18 cellular contexts compared by ENCODE assay signal in the genomic region with DNA sequence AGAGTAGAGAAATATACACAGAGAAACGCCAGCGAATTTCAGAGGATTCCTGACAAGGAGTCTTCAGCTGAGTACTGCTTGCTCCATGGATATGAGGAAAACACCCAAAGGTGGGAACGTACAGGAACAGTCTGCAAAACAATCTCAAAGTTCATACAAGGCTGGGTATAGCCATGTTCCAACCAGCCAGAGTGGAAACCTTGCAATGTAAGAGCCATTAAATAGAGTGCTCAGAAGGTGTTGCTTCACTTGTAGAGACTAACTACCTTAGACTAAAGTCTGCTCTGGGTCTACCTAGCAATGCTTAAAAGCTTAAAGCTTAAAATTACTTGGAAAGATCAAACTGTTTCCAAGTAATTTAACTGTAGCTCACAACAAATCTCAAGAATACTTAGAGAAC. TPM values are rescaled to one million over a fixed set of nuclear protein-coding genes. Genes with fewer than 3 reads are reported as not detected.
DNase-seq lines count a peak whose midpoint lies in the region; ATAC-seq, FAIRE-seq and TF ChIP-seq lines count a peak whose summit lies in the region.
"Had no signal": no experiment of that assay in that cellular context is flagged by ENCODE, and none has a peak within 500 bp of the region (broad histone marks: within the 10 kb centered on the region; RNA-seq: fewer than 3 reads in every experiment).

No MANE protein-coding gene starts in this region.

- H4K91ac ChIP-seq in H9 (ENCODE audit: insufficient read length, low read depth, low read length) (no peak overlapping the region), H1 (replicated peaks; ENCODE audit: insufficient read length, low read length) (no peak overlapping the region)

- no peak for TF ChIP-seq CTCF in H9 (conservative IDR thresholded peaks at IDR 0.05)
- no peak for TF ChIP-seq CTCF in H1 (IDR thresholded peaks at IDR 0.05; ENCODE audit: control extremely low read depth in 1 of 3, insufficient read depth in 1 of 3, low read depth in 1 of 3, low read length in 3 of 3)

- no peaks in the 10 kb centered on the region; a peak in 1 of 8 replicates for H3K36me3 ChIP-seq in H1 (ENCODE audit: control insufficient read depth in 2 of 4, insufficient read depth in 4 of 4, low read length in 3 of 4)
- H3K36me3 ChIP-seq in SJCRH30, result 0 out of 2 replicates have a peak, but pooled peaks cover 3% of the 10 kb centered on the region

- H3K79me1 ChIP-seq in H9 (ENCODE audit: insufficient read depth, low read depth, low read length, poor library complexity, severe bottlenecking), result no peaks in the 10 kb centered on the region
- H3K79me1 ChIP-seq in H1 (ENCODE audit: low read depth, low read length), result peaks cover 2% of the 10 kb centered on the region; the same call in 1 of the 2 replicates

- H3K9ac ChIP-seq in H9 (ENCODE audit: extremely low read depth, insufficient read length, low read length) (no peak overlapping the region), H1 (replicated peaks in 1 of 4; ENCODE audit: extremely low read depth in 1 of 4, low read depth in 3 of 4, low read length in 3 of 4) (no peak overlapping the region)
- H3K9ac ChIP-seq: BLaER1 treated with 17β-estradiol and CSF1 and Interleukin-3, amounts not matched to agents 10 nM and 100 nM had no signal

- no peak for TF ChIP-seq EP300 in H1 (IDR thresholded peaks at IDR 0.05; ENCODE audit: borderline replicate concordance in 1 of 2, low read depth in 2 of 2, low read length in 2 of 2)

- H3K4me1 ChIP-seq in H9 (ENCODE audit: insufficient read depth, low read length) (peaks cover 8% of the 10 kb centered on the region; the same call in 1 of the 2 replicates), H1 (replicated peaks in 1 of 4; ENCODE audit: control insufficient read depth in 3 of 4, insufficient read depth in 4 of 4, low read length in 3 of 4) (peaks cover 0 to 19% (median 9%) of the 10 kb centered on the region in 4 experiments; a peak in 4 of 7 replicates), SJCRH30 (0 out of 2 replicates have a peak, but pooled peaks cover 3% of the 10 kb centered on the region)

- no CpG with 5 or more reads among the region's 3 CpGs for WGBS in H9 (ENCODE audit: extremely low coverage, insufficient read length, low lambda C conversion rate)
- 73% methylated on average over 3 of the region's 3 CpGs; no CpG with 5 or more reads in 1 of the 2 experiments for WGBS in H1 (ENCODE audit: extremely low coverage in 1 of 2, insufficient coverage in 1 of 2, insufficient read length in 1 of 2, insufficient replicate concordance in 2 of 2, low coverage in 1 of 2, low lambda C conversion rate in 2 of 2, missing lambda C conversion rate in 1 of 2), 2 experiments

- H3K23me2 ChIP-seq in H9 (ENCODE audit: insufficient read length, low read depth, low read length, poor library complexity, severe bottlenecking) (peaks cover under 1% of the 10 kb centered on the region), H1 (ENCODE audit: low read depth, low read length) (peaks cover 1% of the 10 kb centered on the region)

- H2AK5ac ChIP-seq in H9 (ENCODE audit: insufficient read length, low read length) (no peak overlapping the region), H1 (ENCODE audit: low read depth, low read length) (no peak overlapping the region)

- no peak overlapping the region for H3K4ac ChIP-seq in H9 (ENCODE audit: low read depth, low read length)
- no peak overlapping the region for H3K4ac ChIP-seq in H1 (replicated peaks; ENCODE audit: insufficient read length, low read depth, low read length)

- CTCF ChIA-PET in H1 (lab: Charles Lee; ENCODE audit: partially characterized antibody), result no interaction called here

- no peak for ATAC-seq in memory B cell (ENCODE audit: low read depth)
- ATAC-seq: Right ventricle myocardium inferior had no signal

- H3K14ac ChIP-seq in H9 (ENCODE audit: insufficient read depth, low read length), result no peak overlapping the region
- no peak overlapping the region for H3K14ac ChIP-seq in H1 (ENCODE audit: insufficient read length)

- DNase-seq in H9 (no peak), H1 (ENCODE audit: low read depth in 1 of 2, low spot score in 2 of 2) (no peak), memory B cell (ENCODE audit: low spot score in 2 of 2) (no peak), superior temporal gyrus (ENCODE audit: extremely low spot score) (peak; percentile 14), AG20443 (ENCODE audit: low spot score) (no peak), SJCRH30 (no peak)
- no peak for DNase-seq in activated CD8-positive, alpha-beta memory T cell treated with anti-CD3 and anti-CD28 coated beads for 24 hours
- DNase-seq: Caco-2; CD4-positive, alpha-beta memory T cell; Kasumi-1; MG63; NCI-H1694 treated with DMSO at 0.1 percent for 48 hours; NCI-H2081 treated with DMSO at 0.1 percent for 48 hours; NCI-H2171 treated with DMSO at 0.1 percent for 48 hours; NCI-H526 had no signal

- H2BK12ac ChIP-seq in H9 (ENCODE audit: insufficient read length, low read depth, low read length) (no peak overlapping the region), H1 (ENCODE audit: low read depth, low read length) (no peak overlapping the region)

- H3K23ac ChIP-seq in H9 (ENCODE audit: insufficient read length, low read depth, low read length) (no peak overlapping the region), H1 (ENCODE audit: insufficient read length) (no peak overlapping the region)

- peak overlapping the region; percentile 19 to 94 (median 45); a peak in 5 of 7 replicates for H3K27ac Mint-ChIP-seq in H9
- peak overlapping the region; percentile 35 for H3K27ac Mint-ChIP-seq in memory B cell
- H3K27ac Mint-ChIP-seq: IgD-negative memory B cell had no signal

- no peaks in the 10 kb centered on the region for H3K27me3 Mint-ChIP-seq in H9 (ENCODE audit: low read depth)
- no peaks in the 10 kb centered on the region for H3K27me3 Mint-ChIP-seq in memory B cell
- H3K27me3 Mint-ChIP-seq: CD4-positive, alpha-beta memory T cell; IgD-negative memory B cell had no signal

- no peak overlapping the region for H2BK120ac ChIP-seq in H9 (ENCODE audit: low read depth, low read length, poor library complexity, severe bottlenecking)
- H2BK120ac ChIP-seq in H1 (replicated peaks; ENCODE audit: low read depth, low read length), result no peak overlapping the region

- H3K4me1 Mint-ChIP-seq in H9, result peaks cover 71 to 74% of the 10 kb centered on the region in 2 experiments
- H3K4me1 Mint-ChIP-seq in memory B cell, result peaks cover 44% of the 10 kb centered on the region

- H3K27me3 ChIP-seq in H9 (ENCODE audit: insufficient read depth, low read length), result no peaks in the 10 kb centered on the region
- no peaks in the 10 kb centered on the region for H3K27me3 ChIP-seq in H1 (replicated peaks in 1 of 4; ENCODE audit: control insufficient read depth in 3 of 4, extremely low read depth in 1 of 4, insufficient read depth in 3 of 4, low read length in 3 of 4)
- no peaks in the 10 kb centered on the region for H3K27me3 ChIP-seq in SJCRH30
- H3K27me3 ChIP-seq: BLaER1 treated with 17β-estradiol and CSF1 and Interleukin-3, amounts not matched to agents 10 nM and 100 nM; MG63 had no signal

- TF ChIP-seq RAD21 in H1 (IDR thresholded peaks at IDR 0.05 in 1 of 2, conservative IDR thresholded peaks at IDR 0.05 in 1 of 2; ENCODE audit: low read depth in 2 of 2, low read length in 2 of 2), result no peak

- H2BK5ac ChIP-seq in H9 (ENCODE audit: insufficient read length, low read length) (no peak overlapping the region), H1 (ENCODE audit: low read depth, low read length) (no peak overlapping the region)

- no peak overlapping the region for H3K27ac ChIP-seq in H9 (ENCODE audit: insufficient read length, low read depth, low read length)
- peak overlapping the region; percentile 21; the same call in 1 of the 2 replicates for H3K27ac ChIP-seq in H1 (ENCODE audit: low read depth, low read length)
- H3K27ac ChIP-seq in SJCRH30, result no peak overlapping the region
- H3K27ac ChIP-seq: BLaER1 treated with 17β-estradiol and CSF1 and Interleukin-3, amounts not matched to agents 10 nM and 100 nM had no signal

- H4K5ac ChIP-seq in H9 (ENCODE audit: insufficient read length, low read depth, low read length), result no peak overlapping the region
- no peak overlapping the region for H4K5ac ChIP-seq in H1 (ENCODE audit: insufficient read length, low read depth, low read length)

- H3K36me3 Mint-ChIP-seq in H9 (ENCODE audit: insufficient read depth in 1 of 3, low read depth in 3 of 3) (peaks cover 0 to 13% (median 9%) of the 10 kb centered on the region in 3 experiments; a peak in 5 of 7 replicates), memory B cell (peaks cover 5% of the 10 kb centered on the region)
- H3K36me3 Mint-ChIP-seq: CD4-positive, alpha-beta memory T cell had no signal

- H3K9me3 ChIP-seq in H9 (ENCODE audit: control insufficient read depth, low read depth, low read length), result no peaks in the 10 kb centered on the region
- H3K9me3 ChIP-seq in H1 (ENCODE audit: insufficient read depth in 2 of 2, low read depth in 1 of 2, low read length in 1 of 2), result no peaks in the 10 kb centered on the region
- H3K9me3 ChIP-seq in SJCRH30 (replicated peaks), result no peaks in the 10 kb centered on the region
- H3K9me3 ChIP-seq: Caco-2, MG63 had no signal

- TF ChIP-seq POLR2A in H1 (IDR thresholded peaks at IDR 0.05; ENCODE audit: control extremely low read depth in 1 of 2, low read depth in 2 of 2, low read length in 2 of 2), result no peak

- H3K4me2 ChIP-seq in H9 (ENCODE audit: insufficient read depth, insufficient read length, low read length), result peak overlapping the region; percentile 3
- peak overlapping the region; percentile 27 to 42; a peak in 2 of 4 replicates for H3K4me2 ChIP-seq in H1 (ENCODE audit: insufficient read depth in 1 of 2, low read depth in 2 of 2, low read length in 2 of 2)
- H3K4me2 ChIP-seq: BLaER1 treated with 17β-estradiol and CSF1 and Interleukin-3, amounts not matched to agents 10 nM and 100 nM had no signal

- peaks cover 5 to 10% of the 10 kb centered on the region in 2 experiments for H3K9me3 Mint-ChIP-seq in H9
- no peaks in the 10 kb centered on the region for H3K9me3 Mint-ChIP-seq in memory B cell
- H3K9me3 Mint-ChIP-seq: CD4-positive, alpha-beta memory T cell; IgD-negative memory B cell had no signal

- H2BK15ac ChIP-seq in H9 (ENCODE audit: low read depth, low read length) (no peak overlapping the region), H1 (ENCODE audit: low read length) (no peak overlapping the region)

- POLR2A ChIA-PET in H1 (lab: Charles Lee; ENCODE audit: partially characterized antibody), result no interaction called here

- H4K8ac ChIP-seq in H9 (replicated peaks; ENCODE audit: insufficient read length, low read depth, low read length) (no peak overlapping the region), H1 (ENCODE audit: extremely low read depth, insufficient read depth, low read length) (no peak overlapping the region)

- no peak overlapping the region for H3K4me3 Mint-ChIP-seq in H9
- no peak overlapping the region for H3K4me3 Mint-ChIP-seq in memory B cell
- H3K4me3 Mint-ChIP-seq: CD4-positive, alpha-beta memory T cell had no signal

- H3K56ac ChIP-seq in H9 (ENCODE audit: insufficient read length, low read depth, low read length) (no peak overlapping the region), H1 (replicated peaks; ENCODE audit: insufficient read length, low read depth, low read length) (no peak overlapping the region)

- H3K79me2 ChIP-seq in H9 (ENCODE audit: insufficient read depth, low read length), result peaks cover 35% of the 10 kb centered on the region
- H3K79me2 ChIP-seq in H1 (ENCODE audit: control insufficient read depth in 1 of 2, insufficient read depth in 2 of 2, low read length in 2 of 2), result peaks cover 31 to 100% of the 10 kb centered on the region in 2 experiments

- H4K20me1 ChIP-seq in H9 (ENCODE audit: control insufficient read depth, insufficient read depth, insufficient read length) (no peaks in the 10 kb centered on the region), H1 (replicated peaks in 1 of 2; ENCODE audit: control insufficient read depth in 1 of 2, insufficient read depth in 2 of 2, low read length in 2 of 2) (peaks cover 0 to 2% of the 10 kb centered on the region in 2 experiments)

- no peak for FAIRE-seq in H1 (lab: Jason Lieb, UNC)

- H3T11ph ChIP-seq in H9 (ENCODE audit: low read length), result no peak overlapping the region

- H3K18ac ChIP-seq in H9 (ENCODE audit: insufficient read length, low read depth, low read length) (no peak overlapping the region), H1 (ENCODE audit: extremely low read depth, low read length) (no peak overlapping the region)

- H2BK20ac ChIP-seq in H9 (ENCODE audit: low read depth, low read length, poor library complexity, severe bottlenecking) (no peak overlapping the region), H1 (ENCODE audit: low read length) (no peak overlapping the region)

- H3K4me3 ChIP-seq in H1 (ENCODE audit: extremely low read depth in 1 of 4, insufficient read depth in 2 of 4, low read depth in 3 of 4, low read length in 4 of 4) (0 out of 8 replicates have a peak overlapping the region, but pooled peaks of 1 of the 4 experiments have one; percentile 0), SJCRH30 (no peak overlapping the region)
- H3K4me3 ChIP-seq: BLaER1 treated with 17β-estradiol and CSF1 and Interleukin-3, amounts not matched to agents 10 nM and 100 nM; MG63 had no signal

- H2AFZ ChIP-seq in H9 (ENCODE audit: low read length) (no peak overlapping the region), H1 (ENCODE audit: low read length) (no peak overlapping the region)

RNA-seq across cellular contexts. Expression of gene FANCL, which starts 6.0 kb away (rescaled TPM):
- total RNA-seq in H9 (2021), result 41.1 and 41.5 TPM in 2 replicates
- 53.4 and 55.9 TPM in 2 replicates for total RNA-seq in H1 (2021; fragmentation: NEBNext Ultra II Directional; extraction: Animal tissue kit (Norgen Biotek cat#: 25700))
- polyA plus RNA-seq in H1 (2011; rRNA removed), result 16.9 and 38.7 TPM in 2 replicates
- 46.2 TPM for polyA plus RNA-seq in H1 (2011; cell fraction: cytosol; rRNA removed)
- polyA plus RNA-seq in H1 (2011; cell fraction: nucleus; rRNA removed), result 23.4 TPM
- polyA plus RNA-seq in H1 (2012, experiment 1 of 2), result 43.1 to 81.2 TPM (median 49.5 TPM) in 4 replicates
- 7.4 TPM for polyA plus RNA-seq in H1 (2012, experiment 2 of 2)
- polyA plus RNA-seq in H1 (2013, experiment 1 of 2), result 38.3 TPM
- 39.2 TPM for polyA plus RNA-seq in H1 (2013, experiment 2 of 2)
- polyA minus RNA-seq in H1 (2011; rRNA and poly(A)+ RNA removed), result 49.0 and 66.1 TPM in 2 replicates
- polyA minus RNA-seq in H1 (2011; cell fraction: cytosol; rRNA and poly(A)+ RNA removed), result 35.5 TPM
- polyA minus RNA-seq in H1 (2011; cell fraction: nucleus; rRNA and poly(A)+ RNA removed), result 85.6 TPM
- total RNA-seq in SJCRH30 (2014; rRNA removed; shearing (Covaris generic)), result 86.2 and 105 TPM in 2 replicates
